Comparison of ENCODE assay signal across 29 cellular contexts in the genomic region with DNA sequence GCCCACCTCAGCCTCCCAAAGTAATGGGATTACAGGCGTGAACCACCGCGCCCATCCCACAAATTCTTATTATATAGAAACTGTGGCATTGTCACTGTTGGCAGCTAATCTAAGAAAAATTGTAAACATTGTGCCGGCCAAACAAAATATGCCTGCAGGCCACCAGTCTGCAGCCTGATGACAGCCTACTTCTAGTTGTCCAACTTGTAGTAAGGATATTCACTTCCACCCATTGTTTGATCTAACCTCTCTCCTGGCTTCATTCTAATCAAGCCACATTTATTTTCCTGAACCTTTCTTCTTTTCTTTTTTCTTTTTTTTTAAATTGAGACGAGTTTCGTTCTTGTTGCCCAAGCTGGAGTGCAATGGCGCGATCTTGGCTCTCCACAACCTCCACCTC.
"Had no signal": no experiment of that assay in that cellular context is flagged by ENCODE, and none has a peak within 500 bp of the region (broad histone marks: within the 10 kb centered on the region; RNA-seq: fewer than 3 reads in every experiment).

No MANE protein-coding gene starts in this region.

- H3K36me3 ChIP-seq: adrenal gland, ascending aorta, brain microvascular endothelial cell, breast epithelium, cardiac muscle cell had no signal

- H3K27ac ChIP-seq: adrenal gland, ascending aorta, body of pancreas, brain microvascular endothelial cell, breast epithelium, cardiac muscle cell had no signal

- H3K27me3 ChIP-seq: adrenal gland, ascending aorta, body of pancreas, brain microvascular endothelial cell, breast epithelium, cardiac muscle cell had no signal

- H3K4me1 ChIP-seq: adrenal gland, ascending aorta, body of pancreas, breast epithelium had no signal

- DNase-seq: activated effector memory CD4-positive, alpha-beta T cell treated with anti-CD3 and anti-CD28 coated beads, Interleukin-2, amount 50 U/mL, for 16 hours; activated effector memory CD4-positive, alpha-beta T cell treated with Interleukin-2 at 50 U/mL for 16 hours; activated gamma-delta T cell; activated gamma-delta T cell treated with Interleukin-2 at 50 U/mL for 16 hours; activated naive CD4-positive, alpha-beta T cell; activated naive CD4-positive, alpha-beta T cell treated with anti-CD3 and anti-CD28 coated beads for 36 hours; activated naive CD4-positive, alpha-beta T cell treated with anti-CD3 and anti-CD28 coated beads, Interleukin-2, amount 10 ng/mL, durations not matched to agents 7 days and 5 days; activated naive CD4-positive, alpha-beta T cell treated with anti-CD3 and anti-CD28 coated beads, Interleukin-2, amount 50 U/mL, for 16 hours; activated naive CD4-positive, alpha-beta T cell treated with Interleukin-2 at 50 U/mL for 16 hours; activated naive CD8-positive, alpha-beta T cell treated with anti-CD3 and anti-CD28 coated beads for 36 hours; activated naive CD8-positive, alpha-beta T cell treated with anti-CD3 and anti-CD28 coated beads, Interleukin-2, amount 10 ng/mL, durations not matched to agents 7 days and 5 days; activated naive CD8-positive, alpha-beta T cell treated with anti-CD3 and anti-CD28 coated beads, Interleukin-2, amount 50 U/mL, for 24 hours; activated T-cell treated with anti-CD3 and anti-CD28 coated beads, Interleukin-2, amount 50 U/mL, for 1 hour; activated T-cell treated with anti-CD3 and anti-CD28 coated beads, Interleukin-2, amount 50 U/mL, for 24 hours; activated T-cell treated with anti-CD3 and anti-CD28 coated beads, Interleukin-2, amount 50 U/mL, for 4 hours; activated T-cell treated with anti-CD3 and anti-CD28 coated beads, Interleukin-2, amount 50 U/mL, for 48 hours; activated T-cell treated with anti-CD3 and anti-CD28 coated beads, Interleukin-2, amount 50 U/mL, for 72 hours; adrenal gland; amniotic stem cell; amygdala; anterior cingulate cortex; body of pancreas; brain microvascular endothelial cell; caudate nucleus; central memory CD4-positive, alpha-beta T cell; cerebellar nuclear complex had no signal

- H3K4me3 ChIP-seq: adrenal gland, ascending aorta, body of pancreas, breast epithelium, cardiac muscle cell had no signal

- H3K9me3 ChIP-seq: adrenal gland, ascending aorta, body of pancreas, breast epithelium had no signal
